11 cellular contexts compared by ENCODE assay signal in the genomic region with DNA sequence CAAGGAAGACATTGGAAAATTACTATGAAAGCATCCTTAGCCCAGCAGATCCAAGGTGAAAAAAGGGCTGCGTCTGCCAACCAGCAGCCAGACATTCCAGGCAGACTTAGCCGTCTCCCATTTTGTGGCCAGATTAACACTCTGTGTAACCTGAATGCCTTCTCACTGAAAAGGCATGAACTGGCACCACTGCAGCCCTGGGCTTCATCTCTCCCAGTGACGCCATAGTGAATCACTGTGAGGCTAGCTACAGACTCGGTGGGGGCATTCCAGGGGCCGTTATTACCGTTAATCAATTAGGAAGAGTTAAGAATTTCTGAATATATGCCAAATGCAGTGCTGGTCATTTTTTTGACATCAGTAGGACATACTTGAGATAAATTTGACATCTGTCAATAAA.
DNase-seq lines count a peak whose midpoint lies in the region; ATAC-seq, FAIRE-seq and TF ChIP-seq lines count a peak whose summit lies in the region.
"Had no signal": no experiment of that assay in that cellular context is flagged by ENCODE, and none has a peak within 500 bp of the region (broad histone marks: within the 10 kb centered on the region; RNA-seq: fewer than 3 reads in every experiment).

No MANE protein-coding gene starts in this region.

- intact Hi-C loops in gastrocnemius medialis (cut with DNase I; ENCODE audit: low total_unique reads): loop anchor here (10.0 kb wide), 1 partner anchor 481 kb away; no protein-coding TSS in a partner anchor

- FAIRE-seq in H54 (lab: Jason Lieb, UNC): peak; percentile 94
- FAIRE-seq: kidney had no signal

- in situ Hi-C loops in gastrocnemius medialis (cut with MboI; ENCODE audit: low sequenced_read_pairs in 4 of 4): loop anchor here (10.0 to 25.0 kb wide), 4 partner anchors 631 to 819 kb away; a partner anchor contains a TSS

- peaks cover 2% of the 10 kb centered on the region for H3K4me1 Mint-ChIP-seq in T-helper 2 cell treated with Interferon-gamma antibody and Interleukin-4, amounts not matched to agents 5 μg/mL and 100 μg/mL, for 36 hours (ENCODE audit: low read depth)

- TF ChIP-seq CTCF in cardiac muscle cell (IDR thresholded peaks at IDR 0.05; ENCODE audit: low read depth, low read length): no peak
- no peak for TF ChIP-seq CTCF in gastrocnemius medialis (IDR thresholded peaks at IDR 0.05 in 4 of 5, conservative IDR thresholded peaks at IDR 0.05 in 1 of 5)

- H3K4me3 ChIP-seq in cardiac muscle cell (no peak overlapping the region), gastrocnemius medialis (no peak overlapping the region)
- H3K4me3 ChIP-seq: transverse colon had no signal

- H3K27ac Mint-ChIP-seq in T-helper 2 cell treated with Interferon-gamma antibody and Interleukin-4, amounts not matched to agents 5 μg/mL and 100 μg/mL, for 36 hours: no peak overlapping the region

- no peaks in the 10 kb centered on the region for H3K36me3 Mint-ChIP-seq in T-helper 2 cell treated with Interferon-gamma antibody and Interleukin-4, amounts not matched to agents 5 μg/mL and 100 μg/mL, for 36 hours (ENCODE audit: low read depth)

- peak; percentile 56 for DNase-seq in H54 (ENCODE audit: insufficient read length, low spot score)
- DNase-seq in amniotic epithelial cell (ENCODE audit: low read depth): peak; percentile 95
- peak; percentile 36 to 89 for DNase-seq in cardiac muscle cell (ENCODE audit: low read depth in 1 of 2, low spot score in 1 of 2)
- DNase-seq in gastrocnemius medialis: peak in 1 of 2 donors; percentile 20
- no peak for DNase-seq in NCI-H146 (lab: John Stamatoyannopoulos, UW)
- no peak for DNase-seq in T-helper 2 cell treated with Interferon-gamma antibody and Interleukin-4, amounts not matched to agents 5 μg/mL and 100 μg/mL, for 36 hours (ENCODE audit: low spot score)
- DNase-seq: kidney, NCI-H748 treated with DMSO at 0.1 percent for 48 hours, transverse colon had no signal

- H3K9me3 ChIP-seq in cardiac muscle cell (ENCODE audit: low read depth): no peaks in the 10 kb centered on the region
- no peaks in the 10 kb centered on the region for H3K9me3 ChIP-seq in gastrocnemius medialis
- H3K9me3 ChIP-seq: transverse colon had no signal

- no peak overlapping the region for H3K4me3 Mint-ChIP-seq in T-helper 2 cell treated with Interferon-gamma antibody and Interleukin-4, amounts not matched to agents 5 μg/mL and 100 μg/mL, for 36 hours

- H3K27me3 Mint-ChIP-seq in T-helper 2 cell treated with Interferon-gamma antibody and Interleukin-4, amounts not matched to agents 5 μg/mL and 100 μg/mL, for 36 hours (ENCODE audit: low read depth): peaks cover 5% of the 10 kb centered on the region

- peaks cover 63% of the 10 kb centered on the region for H3K4me1 ChIP-seq in cardiac muscle cell (ENCODE audit: low read depth)
- no peaks in the 10 kb centered on the region for H3K4me1 ChIP-seq in gastrocnemius medialis

- H3K27me3 ChIP-seq in cardiac muscle cell (no peaks in the 10 kb centered on the region), gastrocnemius medialis (no peaks in the 10 kb centered on the region)
- H3K27me3 ChIP-seq: transverse colon had no signal

- TF ChIP-seq POLR2A in H54 (IDR thresholded peaks at IDR 0.05; ENCODE audit: low read depth, low read length) (no peak), gastrocnemius medialis (IDR thresholded peaks at IDR 0.05) (no peak), GM18505 (IDR thresholded peaks at IDR 0.05; ENCODE audit: borderline replicate concordance, extremely low read depth, insufficient read depth, insufficient read length) (no peak)

- H3K36me3 ChIP-seq in cardiac muscle cell (no peaks in the 10 kb centered on the region), gastrocnemius medialis (no peaks in the 10 kb centered on the region)
- H3K36me3 ChIP-seq: transverse colon had no signal

- peak overlapping the region; percentile 67 for H3K27ac ChIP-seq in cardiac muscle cell
- no peak overlapping the region for H3K27ac ChIP-seq in gastrocnemius medialis
- H3K27ac ChIP-seq: transverse colon had no signal

- no peaks in the 10 kb centered on the region for H3K9me3 Mint-ChIP-seq in T-helper 2 cell treated with Interferon-gamma antibody and Interleukin-4, amounts not matched to agents 5 μg/mL and 100 μg/mL, for 36 hours

- ATAC-seq in gastrocnemius medialis (peak; percentile 49 to 82), HG02870 (IDR thresholded peaks at IDR 0.05; ENCODE audit: unreplicated experiment) (no peak), GM18505 (IDR thresholded peaks at IDR 0.05; ENCODE audit: unreplicated experiment) (no peak)

Comparison
In these comparisons a context has a peak if more than half of its experiments do, and no peak if none do; other contexts are left out.
1. DNase-seq: peak in H54 (single experiment), amniotic epithelial cell (single experiment) and cardiac muscle cell (2 of 2); none in NCI-H146 (single experiment) and T-helper 2 cell treated with Interferon-gamma antibody and Interleukin-4, amounts not matched to agents 5 μg/mL and 100 μg/mL, for 36 hours (single experiment).
2. ATAC-seq: peak in gastrocnemius medialis (2 of 2); none in HG02870 (single experiment) and GM18505 (single experiment).